ENCODE assay signal across 2 cellular contexts in genomic region chr16:10536814-10537389, GRCh38.
A peak's percentile ranks its signal among the peaks of the same experiment; 100 is the strongest.
TF ChIP-seq lines count a peak whose summit lies in the region.

No MANE protein-coding gene starts in this region.

TF ChIP-seq in HCT116, 20 proteins besides CTCF, POLR2A, EP300 and RAD21:
- no peak for TF ChIP-seq SP1 (IDR thresholded peaks at IDR 0.05; ENCODE audit: low read depth)

TF ChIP-seq in GM12878, 131 proteins besides CTCF, POLR2A, EP300 and RAD21:
- TF ChIP-seq CREB1 (IDR thresholded peaks at IDR 0.05; ENCODE audit: low read depth): peak; percentile 84; the same call in 1 of the 2 replicates
- TF ChIP-seq SPI1 (IDR thresholded peaks at IDR 0.05; ENCODE audit: borderline replicate concordance, insufficient read depth, low read depth, low read length): peak; percentile 49; the same call in 1 of the 2 replicates
- TF ChIP-seq PAX8 (IDR thresholded peaks at IDR 0.05): no peak
- no peak for TF ChIP-seq ZNF592 (IDR thresholded peaks at IDR 0.05)
- no peak for TF ChIP-seq STAT1 (conservative IDR thresholded peaks at IDR 0.05)
- TF ChIP-seq PKNOX1 (IDR thresholded peaks at IDR 0.05): no peak
- TF ChIP-seq BMI1 (IDR thresholded peaks at IDR 0.05; ENCODE audit: borderline replicate concordance): no peak
- TF ChIP-seq NR2C1 (IDR thresholded peaks at IDR 0.05): no peak
- no peak for TF ChIP-seq ZNF217 (IDR thresholded peaks at IDR 0.05)
- no peak for TF ChIP-seq IRF5 (IDR thresholded peaks at IDR 0.05; ENCODE audit: borderline replicate concordance)
- TF ChIP-seq MYC (IDR thresholded peaks at IDR 0.05; ENCODE audit: insufficient read depth, insufficient read length, insufficient replicate concordance, low read length, severe bottlenecking): no peak
- no peak for TF ChIP-seq ZBTB40 (IDR thresholded peaks at IDR 0.05; ENCODE audit: borderline replicate concordance)
- peak in 1 of 2 experiments; percentile 13; a peak in 2 of 4 replicates for TF ChIP-seq BHLHE40 (IDR thresholded peaks at IDR 0.05; ENCODE audit: borderline replicate concordance in 1 of 2, low read depth in 2 of 2, low read length in 1 of 2)
- TF ChIP-seq NR2F1 (conservative IDR thresholded peaks at IDR 0.05): peak; percentile 61; the same call in 1 of the 2 replicates
- no peak; the same call in 1 of the 2 replicates for TF ChIP-seq DPF2 (IDR thresholded peaks at IDR 0.05)
- TF ChIP-seq SREBF1 (IDR thresholded peaks at IDR 0.05; ENCODE audit: low read length): no peak
- TF ChIP-seq SMARCA5 (IDR thresholded peaks at IDR 0.05): no peak
- TF ChIP-seq MAX (IDR thresholded peaks at IDR 0.05; ENCODE audit: low read depth, low read length): no peak
- no peak for TF ChIP-seq ZNF24 (IDR thresholded peaks at IDR 0.05)
- peak; percentile 40; the same call in 1 of the 2 replicates for TF ChIP-seq RELB (IDR thresholded peaks at IDR 0.05; ENCODE audit: low read depth)
- TF ChIP-seq BCL11A (IDR thresholded peaks at IDR 0.05; ENCODE audit: low read depth, low read length): no peak
- TF ChIP-seq POLR2AphosphoS2 (IDR thresholded peaks at IDR 0.05; ENCODE audit: low read depth, low read length): no peak
- no peak for TF ChIP-seq PML (IDR thresholded peaks at IDR 0.05; ENCODE audit: low read length)
- no peak for TF ChIP-seq SIX5 (IDR thresholded peaks at IDR 0.05; ENCODE audit: low read depth, low read length, severe bottlenecking)
- no peak for TF ChIP-seq ZBED1 (IDR thresholded peaks at IDR 0.05; ENCODE audit: borderline replicate concordance)
- no peak for TF ChIP-seq ZSCAN29 (IDR thresholded peaks at IDR 0.05)
- TF ChIP-seq MLLT1 (IDR thresholded peaks at IDR 0.05): no peak
- 0 out of 2 replicates have a peak, but pooled peaks have one; percentile 62 for TF ChIP-seq CREM (IDR thresholded peaks at IDR 0.05; ENCODE audit: low read depth)
- TF ChIP-seq WRNIP1 (IDR thresholded peaks at IDR 0.05; ENCODE audit: borderline replicate concordance, low read depth, low read length): no peak
- TF ChIP-seq EED (IDR thresholded peaks at IDR 0.05; ENCODE audit: low read depth): no peak
- 0 out of 2 replicates have a peak, but pooled peaks have one; percentile 20 for TF ChIP-seq PAX5 (IDR thresholded peaks at IDR 0.05; ENCODE audit: borderline replicate concordance, low read depth, low read length)
- peak; percentile 36 for TF ChIP-seq IKZF1 (conservative IDR thresholded peaks at IDR 0.05)
- no peak for TF ChIP-seq HDAC2 (IDR thresholded peaks at IDR 0.05)
- no peak for TF ChIP-seq USF1 (IDR thresholded peaks at IDR 0.05; ENCODE audit: borderline replicate concordance, extremely low read length, insufficient read depth, low read depth, low read length)
TF ChIP-seq in GM12878: peak in this region for 8.
